ENCODE assay signal across 10 cellular contexts in the genomic region with DNA sequence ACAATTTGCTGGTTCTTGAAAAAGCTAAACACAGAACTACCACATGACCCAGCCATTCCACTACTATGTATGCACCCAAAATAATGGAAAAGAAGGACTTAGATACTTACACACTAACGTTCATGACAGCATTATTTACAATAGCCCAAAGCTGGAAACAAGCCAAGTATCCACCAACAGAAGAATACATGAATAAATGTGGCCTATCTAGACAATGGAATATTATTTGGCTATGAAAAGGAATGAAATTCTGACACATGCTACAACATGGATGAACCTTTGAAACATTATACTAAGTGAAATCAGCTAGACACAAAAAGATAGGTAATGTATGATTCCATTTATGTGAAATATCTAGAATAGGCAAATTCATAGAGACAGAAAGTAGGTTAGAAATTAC.
"Had no signal": no experiment of that assay in that cellular context is flagged by ENCODE, and none has a peak within 500 bp of the region (broad histone marks: within the 10 kb centered on the region; RNA-seq: fewer than 3 reads in every experiment).

No MANE protein-coding gene starts in this region.

- DNase-seq: GM23248, GOT3, H7, Karpas-422, KG1 had no signal

- H3K9ac ChIP-seq: GM23248 had no signal

- H3K4me1 Mint-ChIP-seq: IgD-negative memory B cell had no signal

- ATAC-seq: HCT116, HepG2 had no signal

- H3K36me3 ChIP-seq: HAP-1 had no signal

- H3K4me1 ChIP-seq: HAP-1 had no signal

- H3K4me3 Mint-ChIP-seq: IgD-negative memory B cell had no signal

- H3K4me3 ChIP-seq: GM23248, HAP-1 had no signal

- H3K36me3 Mint-ChIP-seq: IgD-negative memory B cell had no signal

- FAIRE-seq: HepG2 had no signal

- H2AFZ ChIP-seq: GM23248 had no signal

- H3K27ac ChIP-seq: GM23248, HL-60 had no signal

- H3K27ac Mint-ChIP-seq: IgD-negative memory B cell had no signal

- H3K9me3 ChIP-seq: HAP-1 had no signal
